In genomic region chr11:81237139-81237538, GRCh38 we compare ENCODE assay signal across 8 cellular contexts.
DNase-seq lines count a peak whose midpoint lies in the region; ATAC-seq and TF ChIP-seq lines count a peak whose summit lies in the region.

No MANE protein-coding gene starts in this region.

- no CpG with 5 or more reads among the region's 1 CpG for WGBS in IMR-90 (ENCODE audit: extremely low coverage in 2 of 2, insufficient read length in 1 of 2), 2 experiments

- no peak overlapping the region for H4K91ac ChIP-seq in IMR-90 (ENCODE audit: insufficient read depth, low read depth, low read length)

- no peak for TF ChIP-seq POLR2A in IMR-90 (IDR thresholded peaks at IDR 0.05; ENCODE audit: low read depth, low read length)

- H2BK120ac ChIP-seq in IMR-90 (ENCODE audit: low read depth, low read length), result no peak overlapping the region

- H2AK5ac ChIP-seq in IMR-90 (ENCODE audit: low read depth, low read length), result no peak overlapping the region

- no peak overlapping the region for H2AK9ac ChIP-seq in IMR-90 (replicated peaks; ENCODE audit: low read depth, low read length, poor library complexity)

- H3K79me1 ChIP-seq in IMR-90 (ENCODE audit: low read depth in 1 of 2, low read length in 2 of 2), result no peaks in the 10 kb centered on the region

- no peak overlapping the region for H3K4ac ChIP-seq in IMR-90 (ENCODE audit: low read depth, low read length)

- no peak overlapping the region for H4K5ac ChIP-seq in IMR-90 (ENCODE audit: low read depth, low read length)

- H3K4me3 ChIP-seq in IMR-90 (ENCODE audit: insufficient read depth, low read depth, low read length), result no peak overlapping the region

- H2AFZ ChIP-seq in IMR-90 (replicated peaks; ENCODE audit: low read length, poor library complexity), result no peak overlapping the region

- peak; percentile 29; the same call in 1 of the 2 replicates for TF ChIP-seq CTCF in IMR-90 (conservative IDR thresholded peaks at IDR 0.05; ENCODE audit: low read depth, low read length)

- no peaks in the 10 kb centered on the region for H4K20me1 ChIP-seq in IMR-90 (ENCODE audit: insufficient read depth, low read length)

- no peak overlapping the region for H4K8ac ChIP-seq in IMR-90 (ENCODE audit: low read depth in 2 of 2, low read length in 2 of 2)

- H3K27me3 ChIP-seq in IMR-90 (ENCODE audit: control insufficient read depth, insufficient read depth, low read length), result no peaks in the 10 kb centered on the region

- no peaks in the 10 kb centered on the region for H3K4me1 ChIP-seq in IMR-90 (ENCODE audit: control insufficient read depth, insufficient read depth, low read length)

- no peaks in the 10 kb centered on the region for H3K36me3 ChIP-seq in IMR-90 (ENCODE audit: control insufficient read depth, insufficient read depth, low read length)

- H3K27ac ChIP-seq in IMR-90 (ENCODE audit: insufficient read depth, low read length), result no peak overlapping the region

- H3K4me2 ChIP-seq in IMR-90 (ENCODE audit: low read depth, low read length), result no peak overlapping the region

- H2BK5ac ChIP-seq in IMR-90 (ENCODE audit: low read depth, low read length, poor library complexity, severe bottlenecking), result no peak overlapping the region

- no peak overlapping the region for H3K23ac ChIP-seq in IMR-90 (ENCODE audit: low read depth, low read length)

- intact Hi-C loops in IMR-90 (cut with micrococcal nuclease), result no loop called here

- ATAC-seq in GM18502 (IDR thresholded peaks at IDR 0.05; ENCODE audit: poor library complexity, unreplicated experiment) (peak; percentile 65), IMR-90 (ENCODE audit: low read depth) (no peak)

- no TSS peak for BruUV-seq in IMR-90 (replicated peaks; lab: Mats Ljungman, UMichigan)

- no peaks in the 10 kb centered on the region for H3K9me1 ChIP-seq in IMR-90 (ENCODE audit: insufficient read depth, low read length)

- H3K18ac ChIP-seq in IMR-90 (ENCODE audit: low read depth, low read length), result no peak overlapping the region

- no peak overlapping the region for H3K9ac ChIP-seq in IMR-90 (ENCODE audit: low read depth, low read length)

- no peak overlapping the region for H3K14ac ChIP-seq in IMR-90 (replicated peaks; ENCODE audit: low read depth, low read length)

- POLR2A ChIA-PET in IMR-90 (lab: Charles Lee; ENCODE audit: unreplicated experiment), result no interaction called here

- peak; percentile 47 for TF ChIP-seq RAD21 in IMR-90 (IDR thresholded peaks at IDR 0.05; ENCODE audit: low read length)

- no peaks in the 10 kb centered on the region for H3K9me3 ChIP-seq in IMR-90 (ENCODE audit: control insufficient read depth, insufficient read depth, low read length)

- no peak overlapping the region for H3K56ac ChIP-seq in IMR-90 (ENCODE audit: extremely low read depth, insufficient read depth, low read length)

- DNase-seq in IMR-90 (peak; percentile 4), RKO (ENCODE audit: low spot score) (peak; percentile 71), globus pallidus (ENCODE audit: low spot score) (peak; percentile 36), stromal cell of bone marrow (ENCODE audit: low read depth) (peak; percentile 2), GM19240 (ENCODE audit: insufficient read length, low spot score) (no peak), hepatic stellate cell (ENCODE audit: low spot score) (no peak), mesenteric fat pad (ENCODE audit: low spot score) (no peak)

- CTCF ChIA-PET in IMR-90 (lab: Yijun Ruan, JAX), result no interaction called here

- no peak overlapping the region for H2BK15ac ChIP-seq in IMR-90 (ENCODE audit: low read depth, low read length)

- dilution Hi-C loops in IMR-90 (cut with HindIII; ENCODE audit: low sequenced_read_pairs, unreplicated experiment), result no loop called here

- H2BK20ac ChIP-seq in IMR-90 (ENCODE audit: low read depth, low read length), result no peak overlapping the region

- in situ Hi-C loops in IMR-90 (cut with MboI; ENCODE audit: low sequenced_read_pairs), result no loop called here

TF ChIP-seq in IMR-90, 13 proteins besides CTCF, POLR2A, EP300 and RAD21:
- TF ChIP-seq RCOR1 (IDR thresholded peaks at IDR 0.05; ENCODE audit: insufficient replicate concordance, low read length), result no peak
- no peak for TF ChIP-seq FOS (IDR thresholded peaks at IDR 0.05; ENCODE audit: low read depth, low read length)

Comparison
In these comparisons a context has a peak if more than half of its experiments do, and no peak if none do; other contexts are left out.
1. DNase-seq: peak in IMR-90 (single experiment), RKO (single experiment), globus pallidus (single experiment) and stromal cell of bone marrow (single experiment); none in GM19240 (single experiment), hepatic stellate cell (single experiment) and mesenteric fat pad (single experiment).